ENCODE assay signal across 8 cellular contexts in the genomic region with DNA sequence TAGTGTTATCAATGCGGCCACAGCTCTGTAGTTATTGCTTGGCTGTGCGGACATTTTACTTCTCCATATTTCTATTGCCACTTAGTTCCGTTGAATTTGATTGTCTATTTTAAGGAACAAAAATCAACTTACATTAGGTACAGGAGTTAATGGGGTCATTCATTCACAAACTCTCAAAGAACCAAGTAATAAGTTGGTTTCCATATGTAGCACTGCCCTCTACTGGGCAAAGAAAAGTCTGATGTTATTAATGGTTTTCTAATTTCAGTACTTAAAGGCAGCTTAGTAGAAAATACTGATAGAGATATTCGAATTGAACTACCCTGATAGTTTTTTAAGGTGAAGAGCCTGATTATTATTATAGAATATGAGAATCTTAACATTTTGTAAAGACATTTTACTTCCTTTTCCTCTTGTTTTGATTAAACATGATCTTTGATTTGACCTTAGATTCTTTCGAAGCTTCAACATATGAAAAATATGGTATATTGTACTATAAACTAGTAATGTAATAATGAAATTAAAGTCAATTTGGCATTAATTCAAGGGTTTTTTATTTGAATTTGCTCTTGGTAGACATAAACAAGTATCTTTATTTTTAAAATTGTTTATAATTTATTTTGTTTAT.
A peak's percentile ranks its signal among the peaks of the same experiment; 100 is the strongest.
DNase-seq lines count a peak whose midpoint lies in the region; TF ChIP-seq lines count a peak whose summit lies in the region.

No MANE protein-coding gene starts in this region.

- TF ChIP-seq CTCF in HFF-Myc (IDR thresholded peaks at IDR 0.05; ENCODE audit: low read depth, low read length, missing control alignments), result peak; percentile 38
- peak; percentile 46 for TF ChIP-seq CTCF in brain microvascular endothelial cell (IDR thresholded peaks at IDR 0.05; ENCODE audit: low read depth, low read length, missing control alignments)

- no peaks in the 10 kb centered on the region for H3K36me3 Mint-ChIP-seq in activated CD4-positive, alpha-beta memory T cell treated with anti-CD3 and anti-CD28 coated beads for 36 hours

- H3K27me3 ChIP-seq in brain microvascular endothelial cell (replicated peaks), result no peaks in the 10 kb centered on the region

- DNase-seq in G401 (ENCODE audit: low spot score), result peak; percentile 77
- DNase-seq in HFF-Myc (ENCODE audit: extremely low read depth, low read depth), result peak; percentile 3
- peak; percentile 35 for DNase-seq in NCI-H460 (ENCODE audit: extremely low read depth, low read depth)
- DNase-seq in brain microvascular endothelial cell, result peak; percentile 18
- peak; percentile 65 for DNase-seq in midbrain (lab: John Stamatoyannopoulos, UW)
- DNase-seq in stimulated activated CD4-positive, alpha-beta T cell treated with anti-CD3 and anti-CD28 coated beads, Interleukin-1b, Interleukin-23, amount 100 ng/mL, for 48 hours, result no peak
- no peak for DNase-seq in central memory CD4-positive, alpha-beta T cell
- no peak for DNase-seq in activated CD4-positive, alpha-beta memory T cell treated with anti-CD3 and anti-CD28 coated beads for 36 hours

- no peak overlapping the region for H3K27ac ChIP-seq in brain microvascular endothelial cell

- POLR2A ChIA-PET in activated CD4-positive, alpha-beta memory T cell treated with anti-CD3 and anti-CD28 coated beads for 36 hours (lab: Charles Lee), result no interaction called here

- in situ Hi-C loops in G401 (cut with HindIII; ENCODE audit: low sequenced_read_pairs), result no loop called here
- in situ Hi-C loops in brain microvascular endothelial cell (cut with HindIII; ENCODE audit: low pct_ligation_motif_present, low sequenced_read_pairs), result no loop called here

- no peak overlapping the region for H3K4me3 ChIP-seq in HFF-Myc (replicated peaks; ENCODE audit: low read depth, low read length)
- no peak overlapping the region for H3K4me3 ChIP-seq in brain microvascular endothelial cell (ENCODE audit: low read depth, low read length)

- CTCF ChIA-PET in activated CD4-positive, alpha-beta memory T cell treated with anti-CD3 and anti-CD28 coated beads for 36 hours (lab: Charles Lee), result interaction anchor here (0.6 to 1.6 kb wide), 4 partner anchors 12 to 1160 kb away, joined by 3 to 4 read pairs (median 3); no protein-coding TSS in a partner anchor

- H3K27me3 Mint-ChIP-seq in activated CD4-positive, alpha-beta memory T cell treated with anti-CD3 and anti-CD28 coated beads for 36 hours, result no peaks in the 10 kb centered on the region

- intact Hi-C loops in activated CD4-positive, alpha-beta memory T cell treated with anti-CD3 and anti-CD28 coated beads for 36 hours (cut with micrococcal nuclease), result loop anchor here (5.0 kb wide), 3 partner anchors 756 to 1571 kb away; no protein-coding TSS in a partner anchor

- no peak overlapping the region for H3K27ac Mint-ChIP-seq in activated CD4-positive, alpha-beta memory T cell treated with anti-CD3 and anti-CD28 coated beads for 36 hours

- no peaks in the 10 kb centered on the region for H3K36me3 ChIP-seq in brain microvascular endothelial cell (replicated peaks)

- H3K4me3 Mint-ChIP-seq in activated CD4-positive, alpha-beta memory T cell treated with anti-CD3 and anti-CD28 coated beads for 36 hours, result no peak overlapping the region

- H3K4me1 Mint-ChIP-seq in activated CD4-positive, alpha-beta memory T cell treated with anti-CD3 and anti-CD28 coated beads for 36 hours (ENCODE audit: low read depth), result no peaks in the 10 kb centered on the region

- H3K9me3 Mint-ChIP-seq in activated CD4-positive, alpha-beta memory T cell treated with anti-CD3 and anti-CD28 coated beads for 36 hours, result peaks cover 8% of the 10 kb centered on the region

Comparison
In these comparisons a context has a peak if more than half of its experiments do, and no peak if none do; other contexts are left out.
1. DNase-seq: peak in G401 (single experiment), HFF-Myc (single experiment), NCI-H460 (single experiment), brain microvascular endothelial cell (single experiment) and midbrain (single experiment); none in stimulated activated CD4-positive, alpha-beta T cell treated with anti-CD3 and anti-CD28 coated beads, Interleukin-1b, Interleukin-23, amount 100 ng/mL, for 48 hours (single experiment), central memory CD4-positive, alpha-beta T cell (single experiment) and activated CD4-positive, alpha-beta memory T cell treated with anti-CD3 and anti-CD28 coated beads for 36 hours (single experiment).